16 cellular contexts compared by ENCODE assay signal in the genomic region with DNA sequence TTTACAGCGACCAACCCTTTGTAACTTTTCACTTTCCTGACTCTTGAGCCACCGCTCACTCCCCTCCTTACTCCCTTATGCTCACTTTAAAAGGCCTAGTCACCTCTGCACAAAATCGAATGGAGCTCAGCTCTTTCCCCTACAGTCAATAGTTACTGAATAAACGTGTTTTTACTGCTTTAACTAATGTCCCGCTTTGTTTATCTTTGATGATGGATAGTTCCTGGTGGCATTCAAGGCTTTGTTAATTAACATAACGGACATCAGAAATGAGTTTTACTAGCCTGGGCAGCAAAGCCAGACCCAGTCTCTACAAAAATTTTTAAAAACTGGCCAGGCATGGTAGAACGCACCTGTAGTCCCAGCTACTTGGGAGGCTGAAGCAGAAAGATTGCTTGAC. TPM values are rescaled to one million over a fixed set of nuclear protein-coding genes. Genes with fewer than 3 reads are reported as not detected.
A peak's percentile ranks its signal among the peaks of the same experiment; 100 is the strongest.
DNase-seq lines count a peak whose midpoint lies in the region; ATAC-seq and TF ChIP-seq lines count a peak whose summit lies in the region.
"Had no signal": no experiment of that assay in that cellular context is flagged by ENCODE, and none has a peak within 500 bp of the region (broad histone marks: within the 10 kb centered on the region; RNA-seq: fewer than 3 reads in every experiment).

No MANE protein-coding gene starts in this region.

- WGBS in transverse colon (ENCODE audit: low coverage in 1 of 2), 2 donors = 50 to 51% methylated on average over 7 of the region's 7 CpGs
- 69 to 78% (median 76%) methylated on average over 7 of the region's 7 CpGs for WGBS in ovary, 3 donors

- H3K9me3 Mint-ChIP-seq in activated T-cell treated with anti-CD3 and anti-CD28 coated beads, Interleukin-2, amount 50 U/mL, for 72 hours = no peaks in the 10 kb centered on the region
- no peaks in the 10 kb centered on the region for H3K9me3 Mint-ChIP-seq in effector memory CD8-positive, alpha-beta T cell

- H3K9me2 ChIP-seq in OCI-LY7 (ENCODE audit: insufficient read depth, low read length) = no peaks in the 10 kb centered on the region

- peak overlapping the region; percentile 23 for H3K27ac Mint-ChIP-seq in activated T-cell treated with anti-CD3 and anti-CD28 coated beads, Interleukin-2, amount 50 U/mL, for 72 hours
- H3K27ac Mint-ChIP-seq in effector memory CD8-positive, alpha-beta T cell = peak overlapping the region; percentile 3 to 14

- DNase-seq in activated T-cell treated with anti-CD3 and anti-CD28 coated beads, Interleukin-2, amount 50 U/mL, for 72 hours = no peak
- DNase-seq in activated T-cell treated with anti-CD3 and anti-CD28 coated beads for 4 hours (no peak), OCI-LY7 (ENCODE audit: low spot score) (no peak), transverse colon (no peak), NCI-H1694 (lab: John Stamatoyannopoulos, UW) (no peak), ovary (no peak)
- DNase-seq in effector memory CD8-positive, alpha-beta T cell = no peak
- DNase-seq: activated CD8-positive, alpha-beta memory T cell treated with anti-CD3 and anti-CD28 coated beads for 24 hours; activated gamma-delta T cell treated with Interleukin-2 at 50 U/mL for 16 hours; GDM1; heart left ventricle; left ventricle myocardium superior; pancreas; sigmoid colon; stimulated activated naive CD4-positive, alpha-beta T cell treated with Interleukin-2 at 50 U/mL for 16 hours had no signal

- H2AFZ ChIP-seq in OCI-LY7 (ENCODE audit: low read length) = no peak overlapping the region

- H3K4me3 ChIP-seq in OCI-LY7 (ENCODE audit: low read depth, low read length, poor library complexity, severe bottlenecking) (peak overlapping the region; percentile 20), transverse colon (no peak overlapping the region), ovary (no peak overlapping the region)
- H3K4me3 ChIP-seq: heart left ventricle, pancreas, sigmoid colon had no signal

- BruUV-seq in OCI-LY7 (replicated peaks; lab: Mats Ljungman, UMichigan) = no TSS peak

- ATAC-seq in activated T-cell treated with anti-CD3 and anti-CD28 coated beads, Interleukin-2, amount 50 U/mL, for 72 hours (replicated peaks in 1 of 2) = no peak
- ATAC-seq in effector memory CD8-positive, alpha-beta T cell (replicated peaks) = no peak
- no peak for ATAC-seq in HG02798 (IDR thresholded peaks at IDR 0.05; ENCODE audit: poor library complexity, unreplicated experiment)
- ATAC-seq: heart left ventricle, left ventricle myocardium superior, pancreas had no signal

- H3K4me1 ChIP-seq in OCI-LY7 (ENCODE audit: insufficient read depth, low read length, poor library complexity, severe bottlenecking) = peaks cover 77% of the 10 kb centered on the region
- H3K4me1 ChIP-seq in transverse colon = peaks cover 22 to 88% (median 59%) of the 10 kb centered on the region in 4 donors
- H3K4me1 ChIP-seq in ovary (ENCODE audit: insufficient read depth) = peaks cover 18% of the 10 kb centered on the region

- H3K36me3 ChIP-seq in OCI-LY7 (ENCODE audit: insufficient read depth, low read length) (peaks cover 20% of the 10 kb centered on the region), transverse colon (no peaks in the 10 kb centered on the region), ovary (no peaks in the 10 kb centered on the region)
- H3K36me3 ChIP-seq: heart left ventricle, pancreas, sigmoid colon had no signal

- POLR2A ChIA-PET in OCI-LY7 (lab: Charles Lee) = interaction anchor here (0.5 to 3.9 kb wide), 12 partner anchors 11 to 329 kb away, joined by 3 to 23 read pairs (median 4); no protein-coding TSS in a partner anchor

- TF ChIP-seq EP300 in transverse colon (IDR thresholded peaks at IDR 0.05; ENCODE audit: low read depth) (no peak), ovary (IDR thresholded peaks at IDR 0.05) (no peak)

- no peaks in the 10 kb centered on the region for H3K27me3 Mint-ChIP-seq in activated T-cell treated with anti-CD3 and anti-CD28 coated beads, Interleukin-2, amount 50 U/mL, for 72 hours (ENCODE audit: low read depth)
- no peaks in the 10 kb centered on the region for H3K27me3 Mint-ChIP-seq in effector memory CD8-positive, alpha-beta T cell

- H3K4me2 ChIP-seq in OCI-LY7 (ENCODE audit: low read length) = peak overlapping the region; percentile 84

- TF ChIP-seq CTCF in OCI-LY7 (conservative IDR thresholded peaks at IDR 0.05; ENCODE audit: low read length) (no peak), transverse colon (IDR thresholded peaks at IDR 0.05) (no peak), ovary (IDR thresholded peaks at IDR 0.05) (no peak)

- CTCF ChIA-PET in OCI-LY7 (lab: Charles Lee; ENCODE audit: unreplicated experiment) = interaction anchor here (0.6 to 1.1 kb wide), 3 partner anchors 9 to 92 kb away, joined by 3 to 5 read pairs (median 3); no protein-coding TSS in a partner anchor

- H4K20me1 ChIP-seq in OCI-LY7 (ENCODE audit: insufficient read depth, low read length) = peaks cover 28% of the 10 kb centered on the region; the same call in 1 of the 2 replicates

- intact Hi-C loops in OCI-LY7 (cut with micrococcal nuclease; ENCODE audit: unreplicated experiment) (loop anchor here (5.0 to 10.0 kb wide), 2 partner anchors 108 to 266 kb away; no protein-coding TSS in a partner anchor), transverse colon (cut with DNase I; ENCODE audit: low total_unique reads) (no loop called here), ovary (cut with DNase I) (loop anchor here in 2 of 4 donors (10.0 kb wide), 2 partner anchors 46 to 106 kb away; no protein-coding TSS in a partner anchor)

- peak overlapping the region; percentile 2 to 15 for H3K4me3 Mint-ChIP-seq in activated T-cell treated with anti-CD3 and anti-CD28 coated beads, Interleukin-2, amount 50 U/mL, for 72 hours
- no peak overlapping the region for H3K4me3 Mint-ChIP-seq in effector memory CD8-positive, alpha-beta T cell

- H3K27me3 ChIP-seq in transverse colon (no peaks in the 10 kb centered on the region), ovary (no peaks in the 10 kb centered on the region)
- H3K27me3 ChIP-seq: heart left ventricle, pancreas, sigmoid colon had no signal

- TF ChIP-seq POLR2A in transverse colon (IDR thresholded peaks at IDR 0.05) = no peak
- no peak for TF ChIP-seq POLR2A in ovary (IDR thresholded peaks at IDR 0.05)

- peaks cover 87% of the 10 kb centered on the region for H3K4me1 Mint-ChIP-seq in activated T-cell treated with anti-CD3 and anti-CD28 coated beads, Interleukin-2, amount 50 U/mL, for 72 hours (ENCODE audit: low read depth)
- H3K4me1 Mint-ChIP-seq in effector memory CD8-positive, alpha-beta T cell (ENCODE audit: low read depth in 2 of 2) = peaks cover 43 to 52% of the 10 kb centered on the region in 2 donors

- in situ Hi-C loops in transverse colon (cut with MboI; ENCODE audit: low pct_ligation_motif_present in 1 of 4, low pct_unique_long_range_greater_than_20kb in 1 of 4, low sequenced_read_pairs in 3 of 4) = no loop called here

- H3K9me3 ChIP-seq in OCI-LY7 (ENCODE audit: low read length) (no peaks in the 10 kb centered on the region), transverse colon (no peaks in the 10 kb centered on the region), ovary (no peaks in the 10 kb centered on the region)
- H3K9me3 ChIP-seq: heart left ventricle, pancreas, sigmoid colon had no signal

- peak overlapping the region; percentile 9 for H3K27ac ChIP-seq in OCI-LY7 (ENCODE audit: low read depth, low read length, poor library complexity, severe bottlenecking)
- peak overlapping the region; percentile 97 to 100 (median 100) for H3K27ac ChIP-seq in transverse colon
- H3K27ac ChIP-seq in ovary = no peak overlapping the region
- H3K27ac ChIP-seq: heart left ventricle, pancreas had no signal

- H3K36me3 Mint-ChIP-seq in activated T-cell treated with anti-CD3 and anti-CD28 coated beads, Interleukin-2, amount 50 U/mL, for 72 hours (ENCODE audit: insufficient read depth in 2 of 2) = peaks cover 8 to 11% of the 10 kb centered on the region in 2 donors
- peaks cover 8% of the 10 kb centered on the region for H3K36me3 Mint-ChIP-seq in effector memory CD8-positive, alpha-beta T cell (ENCODE audit: insufficient read depth)

- H3K79me2 ChIP-seq in OCI-LY7 (ENCODE audit: insufficient read depth, low read depth, low read length) = peaks cover 99% of the 10 kb centered on the region

RNA-seq across cellular contexts. Expression of gene SERINC5, which starts 5.0 kb away (rescaled TPM):
- 10 to 100 TPM; 41.1 to 48.3 TPM for total RNA-seq in activated T-cell treated with anti-CD3 and anti-CD28 coated beads, Interleukin-2, amount 50 U/mL, for 72 hours
- total RNA-seq in OCI-LY7 (2014; rRNA removed; shearing (Covaris generic)) = 21.6 and 31.2 TPM in 2 replicates
- total RNA-seq in OCI-LY7 (2022) (87.9 and 92.1 TPM in 2 replicates), transverse colon (10 to 100 TPM; 40.6 to 90.4 (median 79.6) TPM), ovary (10 to 100 TPM; 20.0 to 88.7 (median 49.7) TPM)
- polyA plus RNA-seq in ovary = 10 to 100 TPM; 12.7 to 19.1 TPM

Comparison
In these comparisons a context has a peak if more than half of its experiments do, and no peak if none do; other contexts are left out.
1. H3K4me3 Mint-ChIP-seq: peak in activated T-cell treated with anti-CD3 and anti-CD28 coated beads, Interleukin-2, amount 50 U/mL, for 72 hours (2 of 2); none in effector memory CD8-positive, alpha-beta T cell (0 of 2).
2. H3K27ac ChIP-seq: peak in OCI-LY7 (single experiment) and transverse colon (4 of 4); none in ovary (0 of 2).